Comparison of ENCODE assay signal across 18 cellular contexts in the genomic region with DNA sequence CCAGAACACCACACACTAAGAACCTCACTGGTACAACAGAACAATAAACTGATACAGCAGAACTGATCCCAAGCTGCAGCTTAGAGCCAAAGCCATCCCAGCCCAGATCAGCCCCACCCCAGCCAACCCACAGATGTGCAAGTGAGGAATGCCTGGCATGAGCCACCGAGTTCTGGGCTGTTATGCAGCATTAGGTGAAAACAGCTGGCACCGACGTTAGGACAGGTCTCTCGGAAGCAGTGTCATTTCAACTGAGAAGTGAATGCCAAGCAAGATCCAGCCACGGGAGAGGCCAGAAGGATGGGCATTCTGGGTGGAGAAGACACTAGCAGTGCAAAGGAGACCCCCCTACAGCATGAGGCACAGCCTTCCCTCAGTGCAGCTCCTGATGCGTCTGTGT.
"Had no signal": no experiment of that assay in that cellular context is flagged by ENCODE, and none has a peak within 500 bp of the region (broad histone marks: within the 10 kb centered on the region; RNA-seq: fewer than 3 reads in every experiment).

No MANE protein-coding gene starts in this region.

- H3K36me3 Mint-ChIP-seq: natural killer cell had no signal

- ATAC-seq: activated CD8-positive, alpha-beta memory T cell treated with anti-CD3 and anti-CD28 coated beads, Interleukin-2, amount 10 ng/mL, durations not matched to agents 7 days and 5 days; body of pancreas; heart left ventricle; left cardiac atrium; natural killer cell had no signal

- H3K27me3 Mint-ChIP-seq: activated CD4-positive, alpha-beta memory T cell treated with anti-CD3 and anti-CD28 coated beads, Interleukin-2, amount 10 ng/mL, durations not matched to agents 7 days and 5 days; activated CD8-positive, alpha-beta memory T cell treated with anti-CD3 and anti-CD28 coated beads, Interleukin-2, amount 10 ng/mL, durations not matched to agents 7 days and 5 days; activated naive CD8-positive, alpha-beta T cell treated with anti-CD3 and anti-CD28 coated beads, Interleukin-2, amount 10 ng/mL, durations not matched to agents 7 days and 5 days; type B pancreatic cell had no signal

- H3K9me3 ChIP-seq: body of pancreas, colonic mucosa, heart left ventricle, neutrophil had no signal

- H3K4me1 ChIP-seq: colonic mucosa had no signal

- DNase-seq: activated CD4-positive, alpha-beta memory T cell treated with anti-CD3 and anti-CD28 coated beads, Interleukin-2, amount 10 ng/mL, durations not matched to agents 7 days and 5 days; activated CD8-positive, alpha-beta memory T cell treated with anti-CD3 and anti-CD28 coated beads, Interleukin-2, amount 10 ng/mL, durations not matched to agents 7 days and 5 days; activated naive CD4-positive, alpha-beta T cell treated with Interleukin-2 at 50 U/mL for 16 hours; activated naive CD8-positive, alpha-beta T cell treated with anti-CD3 and anti-CD28 coated beads, Interleukin-2, amount 10 ng/mL, durations not matched to agents 7 days and 5 days; body of pancreas; colonic mucosa; foreskin melanocyte; heart left ventricle; left cardiac atrium; natural killer cell; retina; stimulated activated CD4-positive, alpha-beta T cell treated with anti-CD3 and anti-CD28 coated beads, Interleukin-2, amount 100 ng/mL, for 24 hours; stimulated activated naive CD4-positive, alpha-beta T cell treated with Interleukin-2 at 50 U/mL for 16 hours; T-helper 2 cell had no signal

- H3K36me3 ChIP-seq: colonic mucosa, heart left ventricle, neutrophil had no signal

- H3K4me3 ChIP-seq: body of pancreas, colonic mucosa, heart left ventricle had no signal

- H3K27ac ChIP-seq: body of pancreas, colonic mucosa, heart left ventricle, neutrophil had no signal

- H3K9me3 Mint-ChIP-seq: activated CD4-positive, alpha-beta memory T cell treated with anti-CD3 and anti-CD28 coated beads, Interleukin-2, amount 10 ng/mL, durations not matched to agents 7 days and 5 days; activated naive CD8-positive, alpha-beta T cell treated with anti-CD3 and anti-CD28 coated beads, Interleukin-2, amount 10 ng/mL, durations not matched to agents 7 days and 5 days; activated T-helper 2 cell treated with anti-CD3 and anti-CD28 coated beads, Interferon-gamma antibody, Interleukin-2, Interleukin-4, amounts not matched to agents 10 μg/mL and 5 μg/mL and 100 μg/mL, durations not matched to agents 14 hours and 24 hours and 36 hours; natural killer cell; WTC11 had no signal

- H3K27ac Mint-ChIP-seq: activated CD4-positive, alpha-beta memory T cell treated with anti-CD3 and anti-CD28 coated beads, Interleukin-2, amount 10 ng/mL, durations not matched to agents 7 days and 5 days; activated CD8-positive, alpha-beta memory T cell treated with anti-CD3 and anti-CD28 coated beads, Interleukin-2, amount 10 ng/mL, durations not matched to agents 7 days and 5 days; activated naive CD8-positive, alpha-beta T cell treated with anti-CD3 and anti-CD28 coated beads, Interleukin-2, amount 10 ng/mL, durations not matched to agents 7 days and 5 days; activated T-helper 2 cell treated with anti-CD3 and anti-CD28 coated beads, Interferon-gamma antibody, Interleukin-2, Interleukin-4, amounts not matched to agents 10 μg/mL and 5 μg/mL and 100 μg/mL, durations not matched to agents 14 hours and 24 hours and 36 hours; natural killer cell; type B pancreatic cell; WTC11 had no signal

- H3K4me3 Mint-ChIP-seq: activated CD4-positive, alpha-beta memory T cell treated with anti-CD3 and anti-CD28 coated beads, Interleukin-2, amount 10 ng/mL, durations not matched to agents 7 days and 5 days; activated CD8-positive, alpha-beta memory T cell treated with anti-CD3 and anti-CD28 coated beads, Interleukin-2, amount 10 ng/mL, durations not matched to agents 7 days and 5 days; activated naive CD8-positive, alpha-beta T cell treated with anti-CD3 and anti-CD28 coated beads, Interleukin-2, amount 10 ng/mL, durations not matched to agents 7 days and 5 days; natural killer cell; type B pancreatic cell; WTC11 had no signal

- H3K27me3 ChIP-seq: body of pancreas, colonic mucosa, heart left ventricle, neutrophil had no signal
